ENCODE assay signal across 21 cellular contexts in genomic region chr20:49151437-49151836, GRCh38.
"Had no signal": no experiment of that assay in that cellular context is flagged by ENCODE, and none has a peak within 500 bp of the region (broad histone marks: within the 10 kb centered on the region; RNA-seq: fewer than 3 reads in every experiment).

No MANE protein-coding gene starts in this region.

- ATAC-seq: esophagus mucosa; heart right ventricle; left lobe of liver; mucosa of descending colon; naive thymus-derived CD8-positive, alpha-beta T cell; pancreas; psoas muscle; sciatic nerve had no signal

- H3K27me3 Mint-ChIP-seq: naive thymus-derived CD8-positive, alpha-beta T cell had no signal

- DNase-seq: cortex of kidney; dorsolateral prefrontal cortex; effector memory CD4-positive, alpha-beta T cell; heart right ventricle; hypothalamus; kidney glomerular epithelial cell; mucosa of descending colon; naive thymus-derived CD8-positive, alpha-beta T cell; occipital lobe; pancreas; psoas muscle; spleen; stimulated activated CD4-positive, alpha-beta T cell treated with anti-CD3 and anti-CD28 coated beads, Interleukin-15, amount 100 ng/mL, for 24 hours; stimulated activated CD4-positive, alpha-beta T cell treated with anti-CD3 and anti-CD28 coated beads, Interleukin-1b, Interleukin-23, amount 100 ng/mL, for 48 hours; stimulated activated CD4-positive, alpha-beta T cell treated with anti-CD3 and anti-CD28 coated beads, Interleukin-4, amount 100 ng/mL, for 24 hours; stimulated activated naive CD4-positive, alpha-beta T cell; tibial artery; upper lobe of left lung had no signal

- H3K9me3 Mint-ChIP-seq: naive thymus-derived CD8-positive, alpha-beta T cell had no signal

- H3K4me3 Mint-ChIP-seq: naive thymus-derived CD8-positive, alpha-beta T cell had no signal
